1 cellular context compared by ENCODE assay signal in genomic region chr1:167676205-167676915, GRCh38.
TF ChIP-seq lines count a peak whose summit lies in the region.

No MANE protein-coding gene starts in this region.

TF ChIP-seq in GM12878, 131 proteins besides CTCF, POLR2A, EP300 and RAD21 (continues in another document):
- TF ChIP-seq ZNF592 (IDR thresholded peaks at IDR 0.05): no peak
- TF ChIP-seq ZNF384 (IDR thresholded peaks at IDR 0.05; ENCODE audit: borderline replicate concordance, low read depth, low read length): no peak
- TF ChIP-seq IKZF2 (IDR thresholded peaks at IDR 0.05): no peak; a peak in 1 of 4 replicates
- TF ChIP-seq NR2C1 (IDR thresholded peaks at IDR 0.05): no peak
- TF ChIP-seq RELA (IDR thresholded peaks at IDR 0.05; ENCODE audit: borderline replicate concordance, partially characterized antibody): no peak
- no peak for TF ChIP-seq ETV6 (conservative IDR thresholded peaks at IDR 0.05 in 1 of 2, IDR thresholded peaks at IDR 0.05 in 1 of 2; ENCODE audit: borderline replicate concordance in 1 of 2, low read depth in 1 of 2)
- TF ChIP-seq NKRF (conservative IDR thresholded peaks at IDR 0.05): no peak
- no peak for TF ChIP-seq STAT1 (conservative IDR thresholded peaks at IDR 0.05)
- no peak for TF ChIP-seq IRF5 (IDR thresholded peaks at IDR 0.05; ENCODE audit: borderline replicate concordance)
- TF ChIP-seq RCOR1 (conservative IDR thresholded peaks at IDR 0.05; ENCODE audit: low read depth, low read length): no peak
- TF ChIP-seq MLLT1 (IDR thresholded peaks at IDR 0.05): 0 out of 2 replicates have a peak, but pooled peaks have one; percentile 17
- no peak for TF ChIP-seq YBX1 (IDR thresholded peaks at IDR 0.05)
- TF ChIP-seq ATF3 (IDR thresholded peaks at IDR 0.05; ENCODE audit: borderline replicate concordance, extremely low read depth, low read depth, low read length): no peak
- TF ChIP-seq PML (IDR thresholded peaks at IDR 0.05; ENCODE audit: low read length): 0 out of 2 replicates have a peak, but pooled peaks have one; percentile 22
- TF ChIP-seq ATF2 (IDR thresholded peaks at IDR 0.05; ENCODE audit: low read length): peak; percentile 70; the same call in 1 of the 2 replicates
- no peak for TF ChIP-seq KLF5 (IDR thresholded peaks at IDR 0.05; ENCODE audit: partially characterized antibody)
- TF ChIP-seq NFYA (IDR thresholded peaks at IDR 0.05; ENCODE audit: borderline replicate concordance, low read depth, low read length): no peak
- peak; percentile 69; the same call in 1 of the 2 replicates for TF ChIP-seq NFIC (IDR thresholded peaks at IDR 0.05; ENCODE audit: low read depth, low read length)
- peak; percentile 80 for TF ChIP-seq IRF4 (IDR thresholded peaks at IDR 0.05; ENCODE audit: low read depth, low read length)
- no peak for TF ChIP-seq E2F4 (IDR thresholded peaks at IDR 0.05; ENCODE audit: low read depth, low read length)
- no peak for TF ChIP-seq MYC (IDR thresholded peaks at IDR 0.05; ENCODE audit: insufficient read depth, insufficient read length, insufficient replicate concordance, low read length, severe bottlenecking)
- TF ChIP-seq SKIL (IDR thresholded peaks at IDR 0.05; ENCODE audit: low read depth, poor library complexity, severe bottlenecking): peak; percentile 27
- no peak for TF ChIP-seq KAT2A (conservative IDR thresholded peaks at IDR 0.05; ENCODE audit: control insufficient read depth, low read depth, low read length)
- no peak for TF ChIP-seq MAX (IDR thresholded peaks at IDR 0.05; ENCODE audit: low read depth, low read length)
- TF ChIP-seq BRCA1 (IDR thresholded peaks at IDR 0.05; ENCODE audit: low read depth, low read length): no peak
- no peak for TF ChIP-seq CBFB (IDR thresholded peaks at IDR 0.05; ENCODE audit: low read depth)
- no peak for TF ChIP-seq ZNF217 (IDR thresholded peaks at IDR 0.05)
- no peak for TF ChIP-seq SPI1 (IDR thresholded peaks at IDR 0.05; ENCODE audit: borderline replicate concordance, insufficient read depth, low read depth, low read length)
- no peak for TF ChIP-seq PAX8 (IDR thresholded peaks at IDR 0.05)
- no peak for TF ChIP-seq ASH2L (IDR thresholded peaks at IDR 0.05; ENCODE audit: borderline replicate concordance, low read depth)
- TF ChIP-seq SMARCA5 (IDR thresholded peaks at IDR 0.05): no peak
- TF ChIP-seq SIX5 (IDR thresholded peaks at IDR 0.05; ENCODE audit: low read depth, low read length, severe bottlenecking): no peak
- TF ChIP-seq YY1 (IDR thresholded peaks at IDR 0.05; ENCODE audit: low read depth, low read length): 0 out of 2 replicates have a peak, but pooled peaks have one; percentile 35
- no peak for TF ChIP-seq RBBP5 (conservative IDR thresholded peaks at IDR 0.05)
- no peak for TF ChIP-seq ZBTB33 (IDR thresholded peaks at IDR 0.05)
- no peak for TF ChIP-seq SP1 (IDR thresholded peaks at IDR 0.05; ENCODE audit: low read depth, low read length)
- TF ChIP-seq FOXM1 (IDR thresholded peaks at IDR 0.05; ENCODE audit: low read depth, low read length): no peak; the same call in 1 of the 2 replicates
- no peak for TF ChIP-seq BCL3 (IDR thresholded peaks at IDR 0.05; ENCODE audit: borderline replicate concordance, insufficient read depth, low read depth, low read length, poor library complexity, severe bottlenecking)
- TF ChIP-seq HDAC2 (IDR thresholded peaks at IDR 0.05): no peak
- no peak for TF ChIP-seq ESRRA (IDR thresholded peaks at IDR 0.05; ENCODE audit: low read length)
- 0 out of 4 replicates have a peak, but pooled peaks of 1 of the 2 experiments have one; percentile 24 for TF ChIP-seq BHLHE40 (IDR thresholded peaks at IDR 0.05; ENCODE audit: borderline replicate concordance in 1 of 2, low read depth in 2 of 2, low read length in 1 of 2)
- TF ChIP-seq BACH1 (IDR thresholded peaks at IDR 0.05; ENCODE audit: borderline replicate concordance): no peak
- peak; percentile 7; the same call in 1 of the 2 replicates for TF ChIP-seq MTA2 (IDR thresholded peaks at IDR 0.05; ENCODE audit: low read depth)
- no peak for TF ChIP-seq HDGF (IDR thresholded peaks at IDR 0.05)
